In genomic region chr5:148469446-148470062, GRCh38 we compare ENCODE assay signal across 10 cellular contexts.
DNase-seq lines count a peak whose midpoint lies in the region; ATAC-seq and TF ChIP-seq lines count a peak whose summit lies in the region.
"Had no signal": no experiment of that assay in that cellular context is flagged by ENCODE, and none has a peak within 500 bp of the region (broad histone marks: within the 10 kb centered on the region; RNA-seq: fewer than 3 reads in every experiment).

No MANE protein-coding gene starts in this region.

- CTCF ChIA-PET in activated naive CD4-positive, alpha-beta T cell treated with anti-CD3 and anti-CD28 coated beads, Interleukin-2, amount 10 ng/mL, durations not matched to agents 7 days and 5 days (lab: Charles Lee): interaction anchor here (0.7 to 0.9 kb wide), 4 partner anchors 13 to 261 kb away, joined by 3 to 5 read pairs (median 4); no protein-coding TSS in a partner anchor

- no peak for TF ChIP-seq CTCF in fibroblast of the aortic adventitia (IDR thresholded peaks at IDR 0.05; ENCODE audit: insufficient read depth, low read length)

- no peaks in the 10 kb centered on the region for H3K36me3 Mint-ChIP-seq in activated naive CD4-positive, alpha-beta T cell treated with anti-CD3 and anti-CD28 coated beads, Interleukin-2, amount 10 ng/mL, durations not matched to agents 7 days and 5 days

- no peaks in the 10 kb centered on the region for H3K9me3 Mint-ChIP-seq in activated naive CD4-positive, alpha-beta T cell treated with anti-CD3 and anti-CD28 coated beads, Interleukin-2, amount 10 ng/mL, durations not matched to agents 7 days and 5 days

- no peaks in the 10 kb centered on the region for H3K27me3 Mint-ChIP-seq in activated naive CD4-positive, alpha-beta T cell treated with anti-CD3 and anti-CD28 coated beads, Interleukin-2, amount 10 ng/mL, durations not matched to agents 7 days and 5 days

- ATAC-seq in SK-N-SH treated with all-trans-retinoic acid at 6 μM for 48 hours: peak; percentile 69
- no peak for ATAC-seq in HG03196 (IDR thresholded peaks at IDR 0.05; ENCODE audit: unreplicated experiment)

- no peaks in the 10 kb centered on the region for H3K4me1 Mint-ChIP-seq in activated naive CD4-positive, alpha-beta T cell treated with anti-CD3 and anti-CD28 coated beads, Interleukin-2, amount 10 ng/mL, durations not matched to agents 7 days and 5 days

- H3K27ac Mint-ChIP-seq in activated naive CD4-positive, alpha-beta T cell treated with anti-CD3 and anti-CD28 coated beads, Interleukin-2, amount 10 ng/mL, durations not matched to agents 7 days and 5 days: no peak overlapping the region

- no peak overlapping the region for H3K4me3 Mint-ChIP-seq in activated naive CD4-positive, alpha-beta T cell treated with anti-CD3 and anti-CD28 coated beads, Interleukin-2, amount 10 ng/mL, durations not matched to agents 7 days and 5 days

- H3K4me3 ChIP-seq in fibroblast of the aortic adventitia (ENCODE audit: low read depth, low read length): no peak overlapping the region

- DNase-seq in COR-L47 (lab: John Stamatoyannopoulos, UW): peak; percentile 70
- peak; percentile 89 for DNase-seq in fibroblast of the aortic adventitia (ENCODE audit: low read depth)
- DNase-seq in nucleus accumbens (lab: John Stamatoyannopoulos, UW): peak in 40 of 56 donors; percentile 9 to 79 (median 37)
- no peak for DNase-seq in DMS114 treated with DMSO at 0.1 percent for 48 hours (lab: John Stamatoyannopoulos, UW; ENCODE audit: unreplicated experiment)
- no peak for DNase-seq in activated naive CD4-positive, alpha-beta T cell treated with anti-CD3 and anti-CD28 coated beads, Interleukin-2, amount 10 ng/mL, durations not matched to agents 7 days and 5 days
- no peak for DNase-seq in stimulated activated CD4-positive, alpha-beta T cell treated with anti-CD3 and anti-CD28 coated beads, Interleukin-4, amount 100 ng/mL, for 1 hour
- DNase-seq: activated CD4-positive, alpha-beta T cell treated with anti-CD3 and anti-CD28 coated beads, Interleukin-2, amount 50 U/mL, for 48 hours; OCI-M1 had no signal

TF ChIP-seq in SK-N-SH treated with all-trans-retinoic acid at 6 μM for 48 hours, 23 proteins besides CTCF, POLR2A, EP300 and RAD21:
- TF ChIP-seq ISL1 (CRISPR knock-in tag; IDR thresholded peaks at IDR 0.05) (0 out of 2 replicates have a peak, but pooled peaks have one; percentile 20), TCF4 (CRISPR knock-in tag; IDR thresholded peaks at IDR 0.05; ENCODE audit: borderline replicate concordance) (no peak), TOX (CRISPR knock-in tag; IDR thresholded peaks at IDR 0.05; ENCODE audit: borderline replicate concordance) (no peak), ZFP3 (CRISPR knock-in tag; IDR thresholded peaks at IDR 0.05) (peak; percentile 43; the same call in 1 of the 2 replicates)

Comparison
In these comparisons a context has a peak if more than half of its experiments do, and no peak if none do; other contexts are left out.
1. DNase-seq: peak in COR-L47 (single experiment), fibroblast of the aortic adventitia (single experiment) and nucleus accumbens (40 of 56); none in DMS114 treated with DMSO at 0.1 percent for 48 hours (single experiment), activated naive CD4-positive, alpha-beta T cell treated with anti-CD3 and anti-CD28 coated beads, Interleukin-2, amount 10 ng/mL, durations not matched to agents 7 days and 5 days (single experiment) and stimulated activated CD4-positive, alpha-beta T cell treated with anti-CD3 and anti-CD28 coated beads, Interleukin-4, amount 100 ng/mL, for 1 hour (single experiment).